In genomic region chr2:86790134-86790827, GRCh38 we compare ENCODE assay signal across 10 cellular contexts. TPM values are rescaled to one million over a fixed set of nuclear protein-coding genes. Genes with fewer than 3 reads are reported as not detected.
A peak's percentile ranks its signal among the peaks of the same experiment; 100 is the strongest.
DNase-seq lines count a peak whose midpoint lies in the region; ATAC-seq and TF ChIP-seq lines count a peak whose summit lies in the region.
"Had no signal": no experiment of that assay in that cellular context is flagged by ENCODE, and none has a peak within 500 bp of the region (broad histone marks: within the 10 kb centered on the region; RNA-seq: fewer than 3 reads in every experiment).

No MANE protein-coding gene starts in this region.

- no peak overlapping the region for H3K27ac Mint-ChIP-seq in WTC11

- peak overlapping the region; percentile 64 for H3K4me3 Mint-ChIP-seq in WTC11

- CTCF ChIA-PET in WTC11 (lab: Charles Lee) = interaction anchor here (1.4 kb wide), 1 partner anchor 303 kb away, joined by 3 read pairs; no protein-coding TSS in a partner anchor

- H3K9me3 Mint-ChIP-seq in WTC11 = peaks cover 4% of the 10 kb centered on the region

- ATAC-seq in WTC11 = peak; percentile 52
- ATAC-seq in right cardiac atrium = no peak

- peaks cover 20% of the 10 kb centered on the region for H3K4me1 Mint-ChIP-seq in WTC11

- WGBS in right cardiac atrium = 5% methylated on average over 55 of the region's 55 CpGs

- POLR2A ChIA-PET in WTC11 (lab: Charles Lee) = no interaction called here

- TF ChIP-seq CTCF in WTC11 (IDR thresholded peaks at IDR 0.05) = no peak

- H3K27ac ChIP-seq in right cardiac atrium (ENCODE audit: low read length) (no peak overlapping the region), skin epidermis (peak overlapping the region in 11 of 21 experiments; percentile 11 to 85 (median 63))

- H3K4me3 ChIP-seq in right cardiac atrium (ENCODE audit: low read length) (peak overlapping the region; percentile 5), skin epidermis (peak overlapping the region in 6 of 7 experiments; percentile 1 to 26 (median 14))

- H3K27me3 ChIP-seq in right cardiac atrium (ENCODE audit: control insufficient read depth, insufficient read depth) = no peaks in the 10 kb centered on the region

- peaks cover 86% of the 10 kb centered on the region for H3K27me3 Mint-ChIP-seq in WTC11 (ENCODE audit: low read depth)

- no peaks in the 10 kb centered on the region for H3K36me3 Mint-ChIP-seq in WTC11

- intact Hi-C loops in right cardiac atrium (cut with DNase I) = no loop called here

- DNase-seq in DMS79 treated with DMSO at 0.1 percent for 48 hours (lab: John Stamatoyannopoulos, UW) = peak; percentile 19
- DNase-seq in DMS79 (lab: John Stamatoyannopoulos, UW) = no peak
- DNase-seq in WTC11 (ENCODE audit: low spot score) = peak; percentile 29
- no peak for DNase-seq in right cardiac atrium
- DNase-seq in dedifferentiated amniotic fluid mesenchymal stem cell (ENCODE audit: extremely low spot score) = no peak
- no peak for DNase-seq in activated effector memory CD4-positive, alpha-beta T cell treated with Interleukin-2 at 50 U/mL for 16 hours
- no peak for DNase-seq in NCI-H187 (lab: John Stamatoyannopoulos, UW)

- H3K9me3 ChIP-seq in right cardiac atrium (ENCODE audit: control insufficient read depth, low read length) = no peaks in the 10 kb centered on the region

- no peaks in the 10 kb centered on the region for H3K4me1 ChIP-seq in right cardiac atrium (ENCODE audit: control insufficient read depth, insufficient read depth, low read length)

TF ChIP-seq in WTC11, 78 proteins besides CTCF, POLR2A, EP300 and RAD21 (continues in another document):
- TF ChIP-seq ARID4B (CRISPR knock-in tag; IDR thresholded peaks at IDR 0.05; ENCODE audit: borderline replicate concordance) (peak; percentile 44; the same call in 1 of the 2 replicates), E2F1 (CRISPR knock-in tag; IDR thresholded peaks at IDR 0.05) (0 out of 2 replicates have a peak, but pooled peaks have one; percentile 57), TEAD1 (CRISPR knock-in tag; IDR thresholded peaks at IDR 0.05) (no peak), ZNF121 (CRISPR knock-in tag; IDR thresholded peaks at IDR 0.05) (no peak), FOXP1 (CRISPR knock-in tag; IDR thresholded peaks at IDR 0.05; ENCODE audit: borderline replicate concordance) (0 out of 2 replicates have a peak, but pooled peaks have one; percentile 10), ZNF532 (CRISPR knock-in tag; IDR thresholded peaks at IDR 0.05; ENCODE audit: borderline replicate concordance) (no peak), E2F5 (CRISPR knock-in tag; IDR thresholded peaks at IDR 0.05) (0 out of 2 replicates have a peak, but pooled peaks have one; percentile 8), ZNF219 (CRISPR knock-in tag; IDR thresholded peaks at IDR 0.05; ENCODE audit: borderline replicate concordance) (no peak), NR1H2 (CRISPR knock-in tag; IDR thresholded peaks at IDR 0.05) (no peak)

RNA-seq across cellular contexts. Expression of gene CD8A, which starts 0.4 kb away (rescaled TPM):
- total RNA-seq in WTC11 (2021) = 0.27 to 0.44 TPM (median 0.30 TPM) in 3 replicates
- total RNA-seq in right cardiac atrium = 1 to 10 TPM in 3 of 4 donors, under 1 TPM in 1; 0.71 to 2.0 (median 1.2) TPM
- 1.1 TPM for polyA plus RNA-seq in right cardiac atrium
- total RNA-seq: A172, pulmonary artery endothelial cell had no signal

Comparison
In these comparisons a context has a peak if more than half of its experiments do, and no peak if none do; other contexts are left out.
1. DNase-seq: peak in DMS79 treated with DMSO at 0.1 percent for 48 hours (single experiment) and WTC11 (single experiment); none in DMS79 (single experiment), right cardiac atrium (0 of 3), dedifferentiated amniotic fluid mesenchymal stem cell (single experiment), activated effector memory CD4-positive, alpha-beta T cell treated with Interleukin-2 at 50 U/mL for 16 hours (single experiment) and NCI-H187 (0 of 2).